In genomic region chr1:47779613-47780012, GRCh38 we compare ENCODE assay signal across 21 cellular contexts.
DNase-seq lines count a peak whose midpoint lies in the region; ATAC-seq, FAIRE-seq and TF ChIP-seq lines count a peak whose summit lies in the region.
"Had no signal": no experiment of that assay in that cellular context is flagged by ENCODE, and none has a peak within 500 bp of the region (broad histone marks: within the 10 kb centered on the region; RNA-seq: fewer than 3 reads in every experiment).

No MANE protein-coding gene starts in this region.

- no peak overlapping the region for H3K18ac ChIP-seq in H1 (ENCODE audit: extremely low read depth, low read length)

- H3K36me3 ChIP-seq in H1 (ENCODE audit: control insufficient read depth in 2 of 4, insufficient read depth in 4 of 4, low read length in 3 of 4): no peaks in the 10 kb centered on the region
- H3K36me3 ChIP-seq in osteoblast (ENCODE audit: insufficient read depth, low read length): no peaks in the 10 kb centered on the region
- H3K36me3 ChIP-seq in aorta (ENCODE audit: control insufficient read depth in 1 of 2, insufficient read depth in 2 of 2, low read length in 1 of 2): peaks cover 0 to 2% of the 10 kb centered on the region in 2 donors
- H3K36me3 ChIP-seq: HAP-1 had no signal

- TF ChIP-seq EP300 in H1 (IDR thresholded peaks at IDR 0.05; ENCODE audit: borderline replicate concordance in 1 of 2, low read depth in 2 of 2, low read length in 2 of 2): no peak

- no peak overlapping the region for H3K4me3 ChIP-seq in H1 (ENCODE audit: extremely low read depth in 1 of 4, insufficient read depth in 2 of 4, low read depth in 3 of 4, low read length in 4 of 4)
- no peak overlapping the region for H3K4me3 ChIP-seq in osteoblast (ENCODE audit: insufficient read depth, low read length)
- H3K4me3 ChIP-seq in aorta (ENCODE audit: low read length in 2 of 2): no peak overlapping the region
- H3K4me3 ChIP-seq: A549, HAP-1 had no signal

- H3K79me2 ChIP-seq in H1 (ENCODE audit: control insufficient read depth in 1 of 2, insufficient read depth in 2 of 2, low read length in 2 of 2) (no peaks in the 10 kb centered on the region), osteoblast (ENCODE audit: insufficient read depth, low read length) (no peaks in the 10 kb centered on the region)

- H2BK5ac ChIP-seq in H1 (ENCODE audit: low read depth, low read length): no peak overlapping the region

- H3K9ac ChIP-seq in H1 (replicated peaks in 1 of 4; ENCODE audit: extremely low read depth in 1 of 4, low read depth in 3 of 4, low read length in 3 of 4): no peak overlapping the region

- TF ChIP-seq POLR2A in H1 (IDR thresholded peaks at IDR 0.05; ENCODE audit: control extremely low read depth in 1 of 2, low read depth in 2 of 2, low read length in 2 of 2): no peak

- H3K79me1 ChIP-seq in H1 (ENCODE audit: low read depth, low read length): no peaks in the 10 kb centered on the region

- no peak overlapping the region for H2BK12ac ChIP-seq in H1 (ENCODE audit: low read depth, low read length)

- H3K56ac ChIP-seq in H1 (replicated peaks; ENCODE audit: insufficient read length, low read depth, low read length): no peak overlapping the region

- no peak overlapping the region for H2AFZ ChIP-seq in H1 (ENCODE audit: low read length)
- H2AFZ ChIP-seq in osteoblast (ENCODE audit: low read length): no peak overlapping the region

- H2BK120ac ChIP-seq in H1 (replicated peaks; ENCODE audit: low read depth, low read length): no peak overlapping the region

- no peak overlapping the region for H3K4me2 ChIP-seq in H1 (ENCODE audit: insufficient read depth in 1 of 2, low read depth in 2 of 2, low read length in 2 of 2)
- H3K4me2 ChIP-seq in osteoblast (ENCODE audit: insufficient read depth, low read length): no peak overlapping the region
- H3K4me2 ChIP-seq: A549 had no signal

- H3K23me2 ChIP-seq in H1 (ENCODE audit: low read depth, low read length): no peaks in the 10 kb centered on the region

- intact Hi-C loops in aorta (cut with DNase I): no loop called here

- H4K91ac ChIP-seq in H1 (replicated peaks; ENCODE audit: insufficient read length, low read length): no peak overlapping the region

- no peak overlapping the region for H3K4ac ChIP-seq in H1 (replicated peaks; ENCODE audit: insufficient read length, low read depth, low read length)

- DNase-seq in NCI-H146 (lab: John Stamatoyannopoulos, UW) (peak; percentile 9), NCI-H146 treated with DMSO at 0.1 percent for 48 hours (lab: John Stamatoyannopoulos, UW; ENCODE audit: unreplicated experiment) (no peak), NCI-H69 (lab: John Stamatoyannopoulos, UW) (peak; percentile 19), H1 (ENCODE audit: low read depth in 1 of 2, low spot score in 2 of 2) (no peak), osteoblast (ENCODE audit: insufficient read length, low spot score, missing footprints) (peak; percentile 65), aorta (no peak), NOMO-1 treated with dmso at 0.1 percent for 144 hours (lab: John Stamatoyannopoulos, UW; ENCODE audit: unreplicated experiment) (no peak)
- DNase-seq in activated effector memory CD4-positive, alpha-beta T cell treated with Interleukin-2 at 50 U/mL for 16 hours: no peak
- DNase-seq: AML-193; Caco-2; CD4-positive, alpha-beta T cell; GOT3; IMR-90 had no signal

- TF ChIP-seq CTCF in H1 (IDR thresholded peaks at IDR 0.05; ENCODE audit: control extremely low read depth in 1 of 3, insufficient read depth in 1 of 3, low read depth in 1 of 3, low read length in 3 of 3) (no peak), osteoblast (IDR thresholded peaks at IDR 0.05; ENCODE audit: extremely low read depth, low read depth, low read length) (no peak)

- ATAC-seq in aorta (ENCODE audit: low FRiP score): no peak
- ATAC-seq: A549 had no signal

- H3K27ac ChIP-seq in H1 (ENCODE audit: low read depth, low read length) (no peak overlapping the region), osteoblast (ENCODE audit: low read depth, low read length) (no peak overlapping the region), aorta (ENCODE audit: low read depth in 1 of 2, low read length in 2 of 2) (no peak overlapping the region)
- H3K27ac ChIP-seq: 22Rv1, A549, C4-2B had no signal

- no peak overlapping the region for H2AK5ac ChIP-seq in H1 (ENCODE audit: low read depth, low read length)

- TF ChIP-seq RAD21 in H1 (IDR thresholded peaks at IDR 0.05 in 1 of 2, conservative IDR thresholded peaks at IDR 0.05 in 1 of 2; ENCODE audit: low read depth in 2 of 2, low read length in 2 of 2): no peak

- H3K4me1 ChIP-seq in H1 (replicated peaks in 1 of 4; ENCODE audit: control insufficient read depth in 3 of 4, insufficient read depth in 4 of 4, low read length in 3 of 4) (peaks cover 0 to 17% (median 5%) of the 10 kb centered on the region in 4 experiments; a peak in 6 of 7 replicates), osteoblast (ENCODE audit: insufficient read depth, low read length) (no peaks in the 10 kb centered on the region), aorta (ENCODE audit: control insufficient read depth in 1 of 2, insufficient read depth in 2 of 2, low read length in 2 of 2) (peaks cover 0 to 2% of the 10 kb centered on the region in 2 donors)
- H3K4me1 ChIP-seq: A549, Caco-2, HAP-1 had no signal

- FAIRE-seq in H1 (lab: Jason Lieb, UNC): no peak
- FAIRE-seq: A549, D721Med, G401.6, GM12892, GM18507 had no signal

- H2BK20ac ChIP-seq in H1 (ENCODE audit: low read length): no peak overlapping the region

- WGBS in H1 (ENCODE audit: extremely low coverage in 1 of 2, insufficient coverage in 1 of 2, insufficient read length in 1 of 2, insufficient replicate concordance in 2 of 2, low coverage in 1 of 2, low lambda C conversion rate in 2 of 2, missing lambda C conversion rate in 1 of 2), 2 experiments: 90% methylated on average over 3 of the region's 3 CpGs; no CpG with 5 or more reads in 1 of the 2 experiments
- WGBS in aorta, 2 donors: 88 to 98% methylated on average over 3 of the region's 3 CpGs

- H4K20me1 ChIP-seq in H1 (replicated peaks in 1 of 2; ENCODE audit: control insufficient read depth in 1 of 2, insufficient read depth in 2 of 2, low read length in 2 of 2) (no peaks in the 10 kb centered on the region), osteoblast (ENCODE audit: insufficient read depth, low read length) (no peaks in the 10 kb centered on the region)

- no peak overlapping the region for H3K14ac ChIP-seq in H1 (ENCODE audit: insufficient read length)

- H3K9me3 ChIP-seq in H1 (ENCODE audit: insufficient read depth in 2 of 2, low read depth in 1 of 2, low read length in 1 of 2): no peaks in the 10 kb centered on the region
- H3K9me3 ChIP-seq in osteoblast (ENCODE audit: low read depth, low read length): no peaks in the 10 kb centered on the region
- H3K9me3 ChIP-seq in aorta (ENCODE audit: control insufficient read depth, low read length): no peaks in the 10 kb centered on the region
- H3K9me3 ChIP-seq: A549, Caco-2, HAP-1 had no signal

- POLR2A ChIA-PET in H1 (lab: Charles Lee; ENCODE audit: partially characterized antibody): no interaction called here

- CTCF ChIA-PET in H1 (lab: Charles Lee; ENCODE audit: partially characterized antibody): no interaction called here

- peak overlapping the region; percentile 22; the same call in 1 of the 2 replicates for H4K8ac ChIP-seq in H1 (ENCODE audit: extremely low read depth, insufficient read depth, low read length)

- no peak overlapping the region for H3K23ac ChIP-seq in H1 (ENCODE audit: insufficient read length)

- H3K27me3 ChIP-seq in H1 (replicated peaks in 1 of 4; ENCODE audit: control insufficient read depth in 3 of 4, extremely low read depth in 1 of 4, insufficient read depth in 3 of 4, low read length in 3 of 4) (no peaks in the 10 kb centered on the region), osteoblast (ENCODE audit: insufficient read depth, low read length) (peaks cover 3% of the 10 kb centered on the region), aorta (ENCODE audit: control insufficient read depth in 1 of 2, insufficient read depth in 2 of 2, low read length in 1 of 2) (no peaks in the 10 kb centered on the region)

- H2BK15ac ChIP-seq in H1 (ENCODE audit: low read length): no peak overlapping the region

- H4K5ac ChIP-seq in H1 (ENCODE audit: insufficient read length, low read depth, low read length): no peak overlapping the region

TF ChIP-seq in H1, 55 proteins besides CTCF, POLR2A, EP300 and RAD21 (continues in another document):
- TF ChIP-seq TBP (IDR thresholded peaks at IDR 0.05; ENCODE audit: low read depth, low read length) (no peak), TAF1 (IDR thresholded peaks at IDR 0.05; ENCODE audit: low read depth, low read length) (no peak)

Comparison
In these comparisons a context has a peak if more than half of its experiments do, and no peak if none do; other contexts are left out.
1. DNase-seq: peak in NCI-H146 (single experiment), NCI-H69 (single experiment) and osteoblast (single experiment); none in NCI-H146 treated with DMSO at 0.1 percent for 48 hours (single experiment), H1 (0 of 2), aorta (0 of 2), activated effector memory CD4-positive, alpha-beta T cell treated with Interleukin-2 at 50 U/mL for 16 hours (single experiment) and NOMO-1 treated with dmso at 0.1 percent for 144 hours (single experiment).